In genomic region chr15:44229301-44229700, GRCh38 we compare ENCODE assay signal across 1 cellular context.
A peak's percentile ranks its signal among the peaks of the same experiment; 100 is the strongest.
TF ChIP-seq lines count a peak whose summit lies in the region.

No MANE protein-coding gene starts in this region.

TF ChIP-seq in K562, 482 proteins besides CTCF, POLR2A, EP300 and RAD21:
- 0 out of 2 replicates have a peak, but pooled peaks have one; percentile 20 for TF ChIP-seq CBFA2T3 (IDR thresholded peaks at IDR 0.05)
